In genomic region chr1:199646761-199647160, GRCh38 we compare ENCODE assay signal across 21 cellular contexts.
DNase-seq lines count a peak whose midpoint lies in the region; ATAC-seq lines count a peak whose summit lies in the region.
"Had no signal": no experiment of that assay in that cellular context is flagged by ENCODE, and none has a peak within 500 bp of the region (broad histone marks: within the 10 kb centered on the region; RNA-seq: fewer than 3 reads in every experiment).

No MANE protein-coding gene starts in this region.

- intact Hi-C loops in Right ventricle myocardium superior (cut with DNase I): no loop called here

- DNase-seq in AG20443 (ENCODE audit: low spot score): peak; percentile 8
- DNase-seq in LHCN-M2 (ENCODE audit: low read depth): peak; percentile 6
- DNase-seq in dermis blood vessel endothelial cell: peak; percentile 21
- peak; percentile 74 for DNase-seq in mucosa of gallbladder (ENCODE audit: low spot score)
- no peak for DNase-seq in effector CD8-positive, alpha-beta T cell (lab: John Stamatoyannopoulos, UW)
- DNase-seq in Right ventricle myocardium superior: no peak
- DNase-seq: activated CD4-positive, alpha-beta T cell treated with anti-CD3 and anti-CD28 coated beads, Interleukin-2, amount 10 ng/mL, durations not matched to agents 24 days and 14 days; activated naive CD4-positive, alpha-beta T cell treated with Interleukin-2 at 50 U/mL for 16 hours; activated T-cell treated with anti-CD3 and anti-CD28 coated beads, Interleukin-2, amount 50 U/mL, for 48 hours; CD4-positive, CD25-positive, alpha-beta regulatory T cell; DMS 273 treated with DMSO at 0.1 percent for 48 hours; Kasumi-1; kidney glomerular epithelial cell; naive B cell; NCI-H1105; NCI-H1930; occipital lobe; RPMI8226; stimulated activated CD4-positive, alpha-beta T cell treated with anti-CD3 and anti-CD28 coated beads, Interleukin-2, amount 100 ng/mL, for 24 hours; T-helper 17 cell had no signal

- ATAC-seq in HG03354 (IDR thresholded peaks at IDR 0.05; ENCODE audit: poor library complexity, severe bottlenecking, unreplicated experiment) (no peak), Right ventricle myocardium superior (ENCODE audit: poor library complexity) (no peak)
- ATAC-seq: T-helper 17 cell had no signal

Comparison
In these comparisons a context has a peak if more than half of its experiments do, and no peak if none do; other contexts are left out.
1. DNase-seq: peak in AG20443 (single experiment), LHCN-M2 (single experiment), dermis blood vessel endothelial cell (single experiment) and mucosa of gallbladder (single experiment); none in effector CD8-positive, alpha-beta T cell (single experiment) and Right ventricle myocardium superior (single experiment).